In genomic region chr18:12947355-12948054, GRCh38 we compare ENCODE assay signal across 8 cellular contexts. TPM values are rescaled to one million over a fixed set of nuclear protein-coding genes. Genes with fewer than 3 reads are reported as not detected.
A peak's percentile ranks its signal among the peaks of the same experiment; 100 is the strongest.
DNase-seq lines count a peak whose midpoint lies in the region; ATAC-seq and TF ChIP-seq lines count a peak whose summit lies in the region.

TSS of gene SEH1L (plus strand) at chr18:12948011. CDS start at chr18:12948122, 111 bp downstream.

- no peak for TF ChIP-seq RAD21 in liver (IDR thresholded peaks at IDR 0.05)

- peak; percentile 99 for DNase-seq in NCI-H82 (lab: John Stamatoyannopoulos, UW)
- DNase-seq in activated CD4-positive, alpha-beta T cell treated with anti-CD3 and anti-CD28 coated beads, Interleukin-2, amount 50 U/mL, for 48 hours, result peak; percentile 99 to 100
- DNase-seq in dermis blood vessel endothelial cell, result peak; percentile 99
- DNase-seq in stimulated activated CD4-positive, alpha-beta T cell treated with anti-CD3 and anti-CD28 coated beads, Interleukin-4, amount 100 ng/mL, for 1 hour, result peak; percentile 100

- H3K4me3 ChIP-seq in liver (ENCODE audit: low read depth in 1 of 3, low read length in 3 of 3), result peak within 1 kb of the TSS; percentile 71 to 80 (median 74)

- no peaks in the 10 kb centered on the region for H3K27me3 ChIP-seq in liver (ENCODE audit: control insufficient read depth in 4 of 4, insufficient read depth in 4 of 4, low read length in 3 of 4)

- WGBS in liver, result 1% methylated on average over 56 of the region's 56 CpGs

- H3K36me3 ChIP-seq in liver (ENCODE audit: control insufficient read depth in 4 of 4, insufficient read depth in 3 of 4, low read depth in 1 of 4, low read length in 3 of 4), result no peaks in the 10 kb centered on the region

- TF ChIP-seq CTCF in C4-2B (conservative IDR thresholded peaks at IDR 0.05) (no peak), liver (IDR thresholded peaks at IDR 0.05; ENCODE audit: low read depth, low read length, missing input control) (no peak)

- H3K4me1 ChIP-seq in liver (ENCODE audit: control insufficient read depth in 4 of 4, insufficient read depth in 4 of 4, low read length in 3 of 4), result peaks cover 9 to 21% (median 16%) of the 10 kb centered on the region in 4 donors

- H3K9me3 ChIP-seq in liver (ENCODE audit: control insufficient read depth in 4 of 4, low read length in 3 of 4), result no peaks in the 10 kb centered on the region

- peak within 1 kb of the TSS; percentile 86 to 98 for H3K9ac ChIP-seq in liver (ENCODE audit: low read depth in 1 of 2, low read length in 2 of 2)

- ATAC-seq in GM19438 (IDR thresholded peaks at IDR 0.05; ENCODE audit: low read depth, unreplicated experiment), result peak; percentile 84
- peak; percentile 74 for ATAC-seq in HG03571 (IDR thresholded peaks at IDR 0.05; ENCODE audit: unreplicated experiment)

- H3K27ac ChIP-seq in C4-2B, result peak within 1 kb of the TSS; percentile 78
- H3K27ac ChIP-seq in liver (ENCODE audit: low read depth in 1 of 2, low read length in 2 of 2), result peak within 1 kb of the TSS; percentile 97 to 100

TF ChIP-seq in liver, 16 proteins besides CTCF, POLR2A, EP300 and RAD21:
- TF ChIP-seq RXRA (IDR thresholded peaks at IDR 0.05), result no peak
- TF ChIP-seq HNF4A (conservative IDR thresholded peaks at IDR 0.05), result peak in 1 of 2 donors; percentile 3
- no peak for TF ChIP-seq JUND (IDR thresholded peaks at IDR 0.05)
- peak; percentile 50 for TF ChIP-seq REST (IDR thresholded peaks at IDR 0.05)
- TF ChIP-seq ZBTB33 (IDR thresholded peaks at IDR 0.05), result no peak
- TF ChIP-seq EGR1 (IDR thresholded peaks at IDR 0.05; ENCODE audit: low read depth in 2 of 2), result peak; percentile 85 to 95
- no peak for TF ChIP-seq ATF3 (IDR thresholded peaks at IDR 0.05)

RNA-seq across cellular contexts. Expression of gene SEH1L, which starts in this region (rescaled TPM):
- total RNA-seq in dermis blood vessel endothelial cell (63.0 and 84.0 TPM in 2 replicates), liver (10 to 100 TPM; 21.0 to 28.5 TPM)
- polyA plus RNA-seq in liver, result 10 to 100 TPM; 12.2 to 12.7 TPM

Comparison
In these comparisons a context has a peak if more than half of its experiments do, and no peak if none do; other contexts are left out.
1. Peak in every context shown above with its lines: DNase-seq, ATAC-seq, H3K4me3 ChIP-seq and H3K27ac ChIP-seq.